In the genomic region with DNA sequence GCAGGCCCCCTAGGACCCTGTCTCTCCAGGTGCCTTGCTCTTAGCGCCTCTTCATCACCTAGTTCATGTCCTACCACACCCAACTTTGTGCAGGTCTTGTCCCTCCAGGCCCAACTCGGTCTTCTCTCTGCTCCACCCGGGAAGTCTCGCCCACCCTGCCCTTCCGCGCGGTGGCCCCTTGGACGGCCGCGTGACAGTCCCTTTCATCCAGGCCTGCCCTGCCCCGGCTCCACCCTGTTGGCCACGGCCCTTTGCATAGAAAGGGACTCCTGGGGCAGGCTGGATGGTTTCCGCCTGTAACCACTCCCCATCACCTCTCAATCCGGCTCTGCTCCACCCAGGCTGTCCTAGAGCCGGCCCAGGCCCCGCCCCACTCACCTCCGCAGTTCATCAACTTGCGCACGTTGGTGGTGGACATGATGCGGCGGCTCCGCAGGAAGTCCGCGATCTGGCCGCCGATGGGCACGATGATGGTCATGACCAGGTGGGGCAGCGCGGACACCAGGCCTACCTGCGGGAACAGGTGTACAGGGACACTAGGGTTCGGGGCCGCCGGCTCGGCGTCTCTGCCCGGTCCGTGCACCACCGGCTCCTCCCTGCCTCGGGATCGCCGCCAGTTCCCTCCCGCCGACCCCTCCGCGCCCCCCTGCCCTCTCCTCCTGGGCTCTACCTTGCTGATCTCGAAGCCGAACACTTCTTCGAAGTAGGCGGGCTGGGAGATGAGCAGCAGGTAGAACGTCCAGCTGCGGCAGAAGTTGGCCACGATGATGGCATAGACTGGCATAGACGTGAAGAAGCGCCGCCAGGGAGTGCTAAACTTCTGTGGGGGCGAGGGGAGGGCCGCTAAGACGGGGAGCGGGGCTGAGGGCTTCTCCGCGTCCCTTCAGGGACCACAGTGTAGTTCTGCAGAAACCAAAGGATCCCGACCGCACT, we compare ENCODE assay signal across 2 cellular contexts.
TF ChIP-seq lines count a peak whose summit lies in the region.

No MANE protein-coding gene starts in this region.

TF ChIP-seq in HepG2, 621 proteins besides CTCF, POLR2A, EP300 and RAD21:
- TF ChIP-seq EZH2 (conservative IDR thresholded peaks at IDR 0.05; ENCODE audit: low read depth, low read length) = 0 out of 2 replicates have a peak, but pooled peaks have one; percentile 56
- TF ChIP-seq SKI (IDR thresholded peaks at IDR 0.05; ENCODE audit: partially characterized antibody) = no peak

TF ChIP-seq in WTC11, 78 proteins besides CTCF, POLR2A, EP300 and RAD21:
- TF ChIP-seq NR2C2 (CRISPR knock-in tag; IDR thresholded peaks at IDR 0.05) = 0 out of 2 replicates have a peak, but pooled peaks have one; percentile 11
- peak; percentile 61; the same call in 1 of the 2 replicates for TF ChIP-seq ETV6 (CRISPR knock-in tag; IDR thresholded peaks at IDR 0.05)
- TF ChIP-seq, protein P1, sequence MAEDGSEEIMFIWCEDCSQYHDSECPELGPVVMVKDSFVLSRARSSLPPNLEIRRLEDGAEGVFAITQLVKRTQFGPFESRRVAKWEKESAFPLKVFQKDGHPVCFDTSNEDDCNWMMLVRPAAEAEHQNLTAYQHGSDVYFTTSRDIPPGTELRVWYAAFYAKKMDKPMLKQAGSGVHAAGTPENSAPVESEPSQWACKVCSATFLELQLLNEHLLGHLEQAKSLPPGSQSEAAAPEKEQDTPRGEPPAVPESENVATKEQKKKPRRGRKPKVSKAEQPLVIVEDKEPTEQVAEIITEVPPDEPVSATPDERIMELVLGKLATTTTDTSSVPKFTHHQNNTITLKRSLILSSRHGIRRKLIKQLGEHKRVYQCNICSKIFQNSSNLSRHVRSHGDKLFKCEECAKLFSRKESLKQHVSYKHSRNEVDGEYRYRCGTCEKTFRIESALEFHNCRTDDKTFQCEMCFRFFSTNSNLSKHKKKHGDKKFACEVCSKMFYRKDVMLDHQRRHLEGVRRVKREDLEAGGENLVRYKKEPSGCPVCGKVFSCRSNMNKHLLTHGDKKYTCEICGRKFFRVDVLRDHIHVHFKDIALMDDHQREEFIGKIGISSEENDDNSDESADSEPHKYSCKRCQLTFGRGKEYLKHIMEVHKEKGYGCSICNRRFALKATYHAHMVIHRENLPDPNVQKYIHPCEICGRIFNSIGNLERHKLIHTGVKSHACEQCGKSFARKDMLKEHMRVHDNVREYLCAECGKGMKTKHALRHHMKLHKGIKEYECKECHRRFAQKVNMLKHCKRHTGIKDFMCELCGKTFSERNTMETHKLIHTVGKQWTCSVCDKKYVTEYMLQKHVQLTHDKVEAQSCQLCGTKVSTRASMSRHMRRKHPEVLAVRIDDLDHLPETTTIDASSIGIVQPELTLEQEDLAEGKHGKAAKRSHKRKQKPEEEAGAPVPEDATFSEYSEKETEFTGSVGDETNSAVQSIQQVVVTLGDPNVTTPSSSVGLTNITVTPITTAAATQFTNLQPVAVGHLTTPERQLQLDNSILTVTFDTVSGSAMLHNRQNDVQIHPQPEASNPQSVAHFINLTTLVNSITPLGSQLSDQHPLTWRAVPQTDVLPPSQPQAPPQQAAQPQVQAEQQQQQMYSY (CRISPR knock-in tag; IDR thresholded peaks at IDR 0.05) = 0 out of 2 replicates have a peak, but pooled peaks have one; percentile 11
- TF ChIP-seq, protein P2, sequence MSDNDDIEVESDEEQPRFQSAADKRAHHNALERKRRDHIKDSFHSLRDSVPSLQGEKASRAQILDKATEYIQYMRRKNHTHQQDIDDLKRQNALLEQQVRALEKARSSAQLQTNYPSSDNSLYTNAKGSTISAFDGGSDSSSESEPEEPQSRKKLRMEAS (CRISPR knock-in tag; IDR thresholded peaks at IDR 0.05) = peak; percentile 73
- TF ChIP-seq, protein P3, sequence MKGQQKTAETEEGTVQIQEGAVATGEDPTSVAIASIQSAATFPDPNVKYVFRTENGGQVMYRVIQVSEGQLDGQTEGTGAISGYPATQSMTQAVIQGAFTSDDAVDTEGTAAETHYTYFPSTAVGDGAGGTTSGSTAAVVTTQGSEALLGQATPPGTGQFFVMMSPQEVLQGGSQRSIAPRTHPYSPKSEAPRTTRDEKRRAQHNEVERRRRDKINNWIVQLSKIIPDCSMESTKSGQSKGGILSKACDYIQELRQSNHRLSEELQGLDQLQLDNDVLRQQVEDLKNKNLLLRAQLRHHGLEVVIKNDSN (CRISPR knock-in tag; IDR thresholded peaks at IDR 0.05) = peak; percentile 28; the same call in 1 of the 2 replicates
- TF ChIP-seq, protein P4, sequence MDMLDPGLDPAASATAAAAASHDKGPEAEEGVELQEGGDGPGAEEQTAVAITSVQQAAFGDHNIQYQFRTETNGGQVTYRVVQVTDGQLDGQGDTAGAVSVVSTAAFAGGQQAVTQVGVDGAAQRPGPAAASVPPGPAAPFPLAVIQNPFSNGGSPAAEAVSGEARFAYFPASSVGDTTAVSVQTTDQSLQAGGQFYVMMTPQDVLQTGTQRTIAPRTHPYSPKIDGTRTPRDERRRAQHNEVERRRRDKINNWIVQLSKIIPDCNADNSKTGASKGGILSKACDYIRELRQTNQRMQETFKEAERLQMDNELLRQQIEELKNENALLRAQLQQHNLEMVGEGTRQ (CRISPR knock-in tag; IDR thresholded peaks at IDR 0.05) = peak; percentile 36; the same call in 1 of the 2 replicates
- TF ChIP-seq FOXK1 (CRISPR knock-in tag; IDR thresholded peaks at IDR 0.05) = peak; percentile 61; the same call in 1 of the 2 replicates
- no peak for TF ChIP-seq FOXP1 (CRISPR knock-in tag; IDR thresholded peaks at IDR 0.05; ENCODE audit: borderline replicate concordance)
- no peak for TF ChIP-seq ZBTB21 (CRISPR knock-in tag; IDR thresholded peaks at IDR 0.05; ENCODE audit: borderline replicate concordance)
- TF ChIP-seq, protein P5, sequence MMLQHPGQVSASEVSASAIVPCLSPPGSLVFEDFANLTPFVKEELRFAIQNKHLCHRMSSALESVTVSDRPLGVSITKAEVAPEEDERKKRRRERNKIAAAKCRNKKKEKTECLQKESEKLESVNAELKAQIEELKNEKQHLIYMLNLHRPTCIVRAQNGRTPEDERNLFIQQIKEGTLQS (CRISPR knock-in tag; conservative IDR thresholded peaks at IDR 0.05) = no peak
- TF ChIP-seq SP1 (CRISPR knock-in tag; conservative IDR thresholded peaks at IDR 0.05) = 0 out of 2 replicates have a peak, but pooled peaks have one; percentile 52
- TF ChIP-seq, protein P6, sequence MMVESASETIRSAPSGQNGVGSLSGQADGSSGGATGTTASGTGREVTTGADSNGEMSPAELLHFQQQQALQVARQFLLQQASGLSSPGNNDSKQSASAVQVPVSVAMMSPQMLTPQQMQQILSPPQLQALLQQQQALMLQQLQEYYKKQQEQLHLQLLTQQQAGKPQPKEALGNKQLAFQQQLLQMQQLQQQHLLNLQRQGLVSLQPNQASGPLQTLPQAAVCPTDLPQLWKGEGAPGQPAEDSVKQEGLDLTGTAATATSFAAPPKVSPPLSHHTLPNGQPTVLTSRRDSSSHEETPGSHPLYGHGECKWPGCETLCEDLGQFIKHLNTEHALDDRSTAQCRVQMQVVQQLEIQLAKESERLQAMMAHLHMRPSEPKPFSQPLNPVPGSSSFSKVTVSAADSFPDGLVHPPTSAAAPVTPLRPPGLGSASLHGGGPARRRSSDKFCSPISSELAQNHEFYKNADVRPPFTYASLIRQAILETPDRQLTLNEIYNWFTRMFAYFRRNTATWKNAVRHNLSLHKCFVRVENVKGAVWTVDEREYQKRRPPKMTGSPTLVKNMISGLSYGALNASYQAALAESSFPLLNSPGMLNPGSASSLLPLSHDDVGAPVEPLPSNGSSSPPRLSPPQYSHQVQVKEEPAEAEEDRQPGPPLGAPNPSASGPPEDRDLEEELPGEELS (CRISPR knock-in tag; IDR thresholded peaks at IDR 0.05) = peak; percentile 71; the same call in 1 of the 2 replicates
- TF ChIP-seq GRHL2 (CRISPR knock-in tag; IDR thresholded peaks at IDR 0.05; ENCODE audit: insufficient replicate concordance, severe bottlenecking) = no peak
- TF ChIP-seq, protein P7, sequence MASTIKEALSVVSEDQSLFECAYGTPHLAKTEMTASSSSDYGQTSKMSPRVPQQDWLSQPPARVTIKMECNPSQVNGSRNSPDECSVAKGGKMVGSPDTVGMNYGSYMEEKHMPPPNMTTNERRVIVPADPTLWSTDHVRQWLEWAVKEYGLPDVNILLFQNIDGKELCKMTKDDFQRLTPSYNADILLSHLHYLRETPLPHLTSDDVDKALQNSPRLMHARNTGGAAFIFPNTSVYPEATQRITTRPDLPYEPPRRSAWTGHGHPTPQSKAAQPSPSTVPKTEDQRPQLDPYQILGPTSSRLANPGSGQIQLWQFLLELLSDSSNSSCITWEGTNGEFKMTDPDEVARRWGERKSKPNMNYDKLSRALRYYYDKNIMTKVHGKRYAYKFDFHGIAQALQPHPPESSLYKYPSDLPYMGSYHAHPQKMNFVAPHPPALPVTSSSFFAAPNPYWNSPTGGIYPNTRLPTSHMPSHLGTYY (CRISPR knock-in tag; IDR thresholded peaks at IDR 0.05) = no peak
